In the genomic region with DNA sequence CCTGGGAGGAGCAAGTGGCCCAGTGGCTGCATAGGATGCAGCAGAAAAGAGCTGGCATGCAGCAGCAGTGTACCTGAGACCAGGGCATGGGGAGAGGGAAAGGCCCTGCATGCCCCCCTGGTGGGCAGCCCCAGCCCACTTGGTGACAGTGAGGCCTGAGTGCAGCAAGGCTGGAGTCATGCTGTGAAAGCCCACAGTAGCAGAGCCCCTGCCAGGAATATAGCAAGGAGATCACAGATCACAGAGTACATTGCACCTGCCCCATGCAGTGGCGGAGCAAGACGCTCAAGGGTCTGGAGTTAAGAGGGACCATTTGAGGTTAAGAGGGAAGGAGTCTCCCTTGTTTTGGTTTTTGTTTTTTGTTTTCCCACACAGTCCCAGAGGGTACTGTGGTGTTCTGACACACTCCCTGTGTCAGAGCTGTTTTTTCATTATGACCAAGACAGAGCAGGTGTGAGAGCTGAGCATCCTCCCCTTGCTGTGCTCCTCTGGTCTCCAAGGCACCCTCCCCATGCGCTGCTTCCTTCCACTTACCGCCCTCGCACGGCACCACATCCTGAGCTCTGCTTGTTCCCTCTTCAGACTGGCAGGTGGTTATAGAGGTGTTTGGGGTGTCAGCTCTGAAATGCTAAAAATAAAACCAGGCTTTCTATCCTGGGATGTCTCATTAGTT, we compare ENCODE assay signal across 8 cellular contexts.
DNase-seq lines count a peak whose midpoint lies in the region; ATAC-seq and TF ChIP-seq lines count a peak whose summit lies in the region.

No MANE protein-coding gene starts in this region.

- no peaks in the 10 kb centered on the region for H3K27me3 ChIP-seq in neural progenitor cell

- no peak overlapping the region for H3K27ac ChIP-seq in neural progenitor cell

- no peaks in the 10 kb centered on the region for H3K79me2 ChIP-seq in neural progenitor cell (ENCODE audit: low read depth)

- H2AFZ ChIP-seq in neural progenitor cell (replicated peaks), result peak overlapping the region; percentile 50

- no peaks in the 10 kb centered on the region for H4K20me1 ChIP-seq in neural progenitor cell (ENCODE audit: low read depth)

- no peaks in the 10 kb centered on the region for H3K9me3 ChIP-seq in neural progenitor cell (ENCODE audit: low read depth)

- no peaks in the 10 kb centered on the region for H3K36me3 Mint-ChIP-seq in activated T-cell treated with anti-CD3 and anti-CD28 coated beads, Interleukin-2, amount 50 U/mL, for 24 hours (ENCODE audit: low read depth)
- peaks cover 2% of the 10 kb centered on the region for H3K36me3 Mint-ChIP-seq in neural progenitor cell

- H3F3A ChIP-seq in neural progenitor cell (ENCODE audit: low read depth), result peaks cover 5% of the 10 kb centered on the region

- ATAC-seq in GM21723 (IDR thresholded peaks at IDR 0.05; ENCODE audit: unreplicated experiment), result peak; percentile 93

- H3K4me2 ChIP-seq in neural progenitor cell, result no peak overlapping the region

- DNase-seq in NCI-H1694 treated with DMSO at 0.1 percent for 48 hours (lab: John Stamatoyannopoulos, UW) (peak; percentile 12), neural progenitor cell (ENCODE audit: low spot score) (no peak), H4 (ENCODE audit: low spot score) (no peak), HuH-7.5 (ENCODE audit: low spot score) (no peak), HuH-7 (ENCODE audit: low spot score) (no peak)
- peak; percentile 77 for DNase-seq in activated T-cell treated with anti-CD3 and anti-CD28 coated beads, Interleukin-2, amount 50 U/mL, for 24 hours

- peaks cover 43% of the 10 kb centered on the region for H3K4me1 Mint-ChIP-seq in activated T-cell treated with anti-CD3 and anti-CD28 coated beads, Interleukin-2, amount 50 U/mL, for 24 hours (ENCODE audit: low read depth)
- H3K4me1 Mint-ChIP-seq in neural progenitor cell, result peaks cover 20% of the 10 kb centered on the region

- H3K9ac ChIP-seq in neural progenitor cell, result no peak overlapping the region

- no peaks in the 10 kb centered on the region for H3K9me3 Mint-ChIP-seq in activated T-cell treated with anti-CD3 and anti-CD28 coated beads, Interleukin-2, amount 50 U/mL, for 24 hours
- peaks cover 4% of the 10 kb centered on the region for H3K9me3 Mint-ChIP-seq in neural progenitor cell

- H3K4me3 Mint-ChIP-seq in activated T-cell treated with anti-CD3 and anti-CD28 coated beads, Interleukin-2, amount 50 U/mL, for 24 hours, result peak overlapping the region; percentile 74
- no peak overlapping the region for H3K4me3 Mint-ChIP-seq in neural progenitor cell

- H3K4me3 ChIP-seq in GM12875 (ENCODE audit: low read depth, low read length) (peak overlapping the region; percentile 6), neural progenitor cell (no peak overlapping the region)

- H3K4me1 ChIP-seq in neural progenitor cell, result peaks cover 9% of the 10 kb centered on the region

- H3K36me3 ChIP-seq in neural progenitor cell, result no peaks in the 10 kb centered on the region

- H3K27ac Mint-ChIP-seq in activated T-cell treated with anti-CD3 and anti-CD28 coated beads, Interleukin-2, amount 50 U/mL, for 24 hours, result peak overlapping the region; percentile 90
- H3K27ac Mint-ChIP-seq in neural progenitor cell, result peak overlapping the region; percentile 33

- TF ChIP-seq CTCF in GM12875 (IDR thresholded peaks at IDR 0.05; ENCODE audit: borderline replicate concordance, insufficient read depth, low read depth, low read length) (no peak), neural progenitor cell (IDR thresholded peaks at IDR 0.05) (no peak)

- no peaks in the 10 kb centered on the region for H3K27me3 Mint-ChIP-seq in activated T-cell treated with anti-CD3 and anti-CD28 coated beads, Interleukin-2, amount 50 U/mL, for 24 hours
- peaks cover 3% of the 10 kb centered on the region for H3K27me3 Mint-ChIP-seq in neural progenitor cell (ENCODE audit: insufficient read depth, low read depth)

Comparison
In these comparisons a context has a peak if more than half of its experiments do, and no peak if none do; other contexts are left out.
1. DNase-seq: peak in NCI-H1694 treated with DMSO at 0.1 percent for 48 hours (single experiment) and activated T-cell treated with anti-CD3 and anti-CD28 coated beads, Interleukin-2, amount 50 U/mL, for 24 hours (single experiment); none in neural progenitor cell (single experiment), H4 (single experiment), HuH-7.5 (single experiment) and HuH-7 (single experiment).